In the genomic region with DNA sequence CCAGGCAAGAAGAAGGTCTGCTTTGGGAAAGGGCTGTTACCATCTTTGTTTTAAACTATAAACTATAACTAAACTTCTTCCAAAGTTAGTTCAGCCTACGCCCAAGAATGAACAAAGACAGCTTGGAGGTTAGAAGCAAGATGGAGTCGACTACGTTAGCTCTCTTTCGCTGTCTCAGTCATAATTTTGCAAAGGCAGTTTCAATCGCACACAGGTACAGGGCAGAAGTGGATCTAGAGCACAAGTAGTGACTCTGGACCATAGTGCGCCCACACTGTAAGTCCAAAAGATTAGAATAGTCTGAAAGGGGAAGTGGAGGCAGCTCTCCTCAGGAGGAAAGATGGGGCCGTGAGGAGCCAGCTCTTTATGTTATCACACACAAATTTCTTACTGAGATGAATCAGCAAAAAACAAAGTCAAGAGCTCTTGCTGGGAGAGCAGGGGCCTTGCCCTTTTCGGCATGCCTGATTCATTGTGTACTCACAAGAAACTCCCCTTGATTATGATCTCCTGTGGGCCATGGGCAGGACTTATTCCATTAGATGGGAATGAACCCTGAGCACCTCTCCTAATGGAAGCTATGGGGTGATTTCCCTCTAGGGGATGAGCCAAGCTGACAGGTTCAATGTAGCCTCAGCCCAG, we compare ENCODE assay signal across 1 cellular context.
A peak's percentile ranks its signal among the peaks of the same experiment; 100 is the strongest.
TF ChIP-seq lines count a peak whose summit lies in the region.

No MANE protein-coding gene starts in this region.

TF ChIP-seq in K562, 482 proteins besides CTCF, POLR2A, EP300 and RAD21 (continued from another document and continues in another):
- TF ChIP-seq, protein P1, sequence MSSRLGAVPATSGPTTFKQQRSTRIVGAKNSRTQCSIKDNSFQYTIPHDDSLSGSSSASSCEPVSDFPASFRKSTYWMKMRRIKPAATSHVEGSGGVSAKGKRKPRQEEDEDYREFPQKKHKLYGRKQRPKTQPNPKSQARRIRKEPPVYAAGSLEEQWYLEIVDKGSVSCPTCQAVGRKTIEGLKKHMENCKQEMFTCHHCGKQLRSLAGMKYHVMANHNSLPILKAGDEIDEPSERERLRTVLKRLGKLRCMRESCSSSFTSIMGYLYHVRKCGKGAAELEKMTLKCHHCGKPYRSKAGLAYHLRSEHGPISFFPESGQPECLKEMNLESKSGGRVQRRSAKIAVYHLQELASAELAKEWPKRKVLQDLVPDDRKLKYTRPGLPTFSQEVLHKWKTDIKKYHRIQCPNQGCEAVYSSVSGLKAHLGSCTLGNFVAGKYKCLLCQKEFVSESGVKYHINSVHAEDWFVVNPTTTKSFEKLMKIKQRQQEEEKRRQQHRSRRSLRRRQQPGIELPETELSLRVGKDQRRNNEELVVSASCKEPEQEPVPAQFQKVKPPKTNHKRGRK (tag; IDR thresholded peaks at IDR 0.05) = no peak
- TF ChIP-seq HCFC1 (IDR thresholded peaks at IDR 0.05; ENCODE audit: low read depth, low read length) (no peak), TBL1XR1 (IDR thresholded peaks at IDR 0.05; ENCODE audit: low read length in 2 of 2) (no peak), ZNF764 (CRISPR knock-in tag; IDR thresholded peaks at IDR 0.05; ENCODE audit: low read depth) (no peak), ADNP (tag; IDR thresholded peaks at IDR 0.05) (no peak), CHD2 (IDR thresholded peaks at IDR 0.05; ENCODE audit: low read depth, low read length) (no peak), DACH1 (IDR thresholded peaks at IDR 0.05; ENCODE audit: partially characterized antibody) (no peak), TCF7L2 (IDR thresholded peaks at IDR 0.05; ENCODE audit: low read depth, low read length) (no peak), SRSF3 (IDR thresholded peaks at IDR 0.05; ENCODE audit: insufficient read depth, low read length) (no peak), SMARCB1 (IDR thresholded peaks at IDR 0.05; ENCODE audit: insufficient read length, low read depth) (no peak), ZNF76 (CRISPR knock-in tag; IDR thresholded peaks at IDR 0.05; ENCODE audit: borderline replicate concordance) (peak; percentile 91), KAT7 (CRISPR knock-in tag; IDR thresholded peaks at IDR 0.05; ENCODE audit: borderline replicate concordance) (no peak), CBX8 (IDR thresholded peaks at IDR 0.05; ENCODE audit: borderline replicate concordance, extremely low read depth, low read depth, low read length, poor library complexity, severe bottlenecking) (no peak), ZNF707 (CRISPR knock-in tag; conservative IDR thresholded peaks at IDR 0.05) (no peak), ZNF584 (CRISPR knock-in tag; IDR thresholded peaks at IDR 0.05; ENCODE audit: low read depth) (peak; percentile 77), ESRRB (CRISPR knock-in tag; IDR thresholded peaks at IDR 0.05; ENCODE audit: borderline replicate concordance) (no peak), KLF16 (IDR thresholded peaks at IDR 0.05) (no peak), ZNF3 (CRISPR knock-in tag; IDR thresholded peaks at IDR 0.05) (no peak), FOXJ3 (CRISPR knock-in tag; IDR thresholded peaks at IDR 0.05) (no peak), DNMT1 (IDR thresholded peaks at IDR 0.05) (no peak), FOXP1 (CRISPR knock-in tag; IDR thresholded peaks at IDR 0.05) (no peak), NFIX (CRISPR knock-in tag; IDR thresholded peaks at IDR 0.05; ENCODE audit: low read depth) (no peak), L3MBTL2 (IDR thresholded peaks at IDR 0.05) (no peak), ILK (tag; IDR thresholded peaks at IDR 0.05; ENCODE audit: borderline replicate concordance, low read depth) (peak; percentile 81), ZZZ3 (IDR thresholded peaks at IDR 0.05) (no peak), ZNF347 (CRISPR knock-in tag; IDR thresholded peaks at IDR 0.05; ENCODE audit: low read depth) (no peak), SPI1 (IDR thresholded peaks at IDR 0.05; ENCODE audit: borderline replicate concordance, low read depth, low read length) (peak; percentile 95), ZNF561 (CRISPR knock-in tag; conservative IDR thresholded peaks at IDR 0.05) (no peak), POLR3A (IDR thresholded peaks at IDR 0.05; ENCODE audit: borderline replicate concordance, extremely low read depth, insufficient read depth, insufficient read length) (no peak), ILF3 (IDR thresholded peaks at IDR 0.05; ENCODE audit: borderline replicate concordance) (no peak), ZNF436 (CRISPR knock-in tag; IDR thresholded peaks at IDR 0.05) (no peak), IRF2 (CRISPR knock-in tag; IDR thresholded peaks at IDR 0.05) (no peak), HDAC2 (IDR thresholded peaks at IDR 0.05) (no peak), TBP (optimal IDR thresholded peaks at IDR 0.05; ENCODE audit: low read depth, low read length) (no peak), HNRNPL (IDR thresholded peaks at IDR 0.05; ENCODE audit: low read depth, low read length) (no peak), CREBBP (IDR thresholded peaks at IDR 0.05; ENCODE audit: low read depth, low read length) (no peak), THRAP3 (IDR thresholded peaks at IDR 0.05; ENCODE audit: borderline replicate concordance) (no peak), HOXB6 (CRISPR knock-in tag; IDR thresholded peaks at IDR 0.05; ENCODE audit: borderline replicate concordance) (no peak), CXXC5 (CRISPR knock-in tag; IDR thresholded peaks at IDR 0.05) (peak; percentile 78), NFIC (IDR thresholded peaks at IDR 0.05) (no peak), CBX5 (IDR thresholded peaks at IDR 0.05; ENCODE audit: borderline replicate concordance, low read depth) (no peak), MEIS2 (IDR thresholded peaks at IDR 0.05; ENCODE audit: partially characterized antibody) (no peak), ZNF263 (CRISPR knock-in tag; IDR thresholded peaks at IDR 0.05; ENCODE audit: borderline replicate concordance) (no peak), U2AF2 (optimal IDR thresholded peaks at IDR 0.05; ENCODE audit: low read depth, low read length) (no peak), LARP7 (IDR thresholded peaks at IDR 0.05) (no peak), HDAC1 (IDR thresholded peaks at IDR 0.05) (no peak), RCOR1 (IDR thresholded peaks at IDR 0.05; ENCODE audit: borderline replicate concordance in 1 of 2, low read depth in 2 of 2, low read length in 2 of 2) (no peak; a peak in 1 of 4 replicates), GTF2F1 (IDR thresholded peaks at IDR 0.05; ENCODE audit: low read depth, low read length) (no peak), HDAC8 (tag; IDR thresholded peaks at IDR 0.05) (0 out of 2 replicates have a peak, but pooled peaks have one; percentile 55), RBFOX2 (IDR thresholded peaks at IDR 0.05; ENCODE audit: low read depth, low read length) (no peak), ZBED1 (IDR thresholded peaks at IDR 0.05) (no peak), RBM39 (optimal IDR thresholded peaks at IDR 0.05; ENCODE audit: low read depth, low read length) (no peak), ZBTB17 (CRISPR knock-in tag; IDR thresholded peaks at IDR 0.05) (peak; percentile 90)
- TF ChIP-seq, protein P2, sequence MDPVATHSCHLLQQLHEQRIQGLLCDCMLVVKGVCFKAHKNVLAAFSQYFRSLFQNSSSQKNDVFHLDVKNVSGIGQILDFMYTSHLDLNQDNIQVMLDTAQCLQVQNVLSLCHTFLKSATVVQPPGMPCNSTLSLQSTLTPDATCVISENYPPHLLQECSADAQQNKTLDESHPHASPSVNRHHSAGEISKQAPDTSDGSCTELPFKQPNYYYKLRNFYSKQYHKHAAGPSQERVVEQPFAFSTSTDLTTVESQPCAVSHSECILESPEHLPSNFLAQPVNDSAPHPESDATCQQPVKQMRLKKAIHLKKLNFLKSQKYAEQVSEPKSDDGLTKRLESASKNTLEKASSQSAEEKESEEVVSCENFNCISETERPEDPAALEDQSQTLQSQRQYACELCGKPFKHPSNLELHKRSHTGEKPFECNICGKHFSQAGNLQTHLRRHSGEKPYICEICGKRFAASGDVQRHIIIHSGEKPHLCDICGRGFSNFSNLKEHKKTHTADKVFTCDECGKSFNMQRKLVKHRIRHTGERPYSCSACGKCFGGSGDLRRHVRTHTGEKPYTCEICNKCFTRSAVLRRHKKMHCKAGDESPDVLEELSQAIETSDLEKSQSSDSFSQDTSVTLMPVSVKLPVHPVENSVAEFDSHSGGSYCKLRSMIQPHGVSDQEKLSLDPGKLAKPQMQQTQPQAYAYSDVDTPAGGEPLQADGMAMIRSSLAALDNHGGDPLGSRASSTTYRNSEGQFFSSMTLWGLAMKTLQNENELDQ (CRISPR knock-in tag; IDR thresholded peaks at IDR 0.05; ENCODE audit: borderline replicate concordance) = no peak
- TF ChIP-seq, protein P3, sequence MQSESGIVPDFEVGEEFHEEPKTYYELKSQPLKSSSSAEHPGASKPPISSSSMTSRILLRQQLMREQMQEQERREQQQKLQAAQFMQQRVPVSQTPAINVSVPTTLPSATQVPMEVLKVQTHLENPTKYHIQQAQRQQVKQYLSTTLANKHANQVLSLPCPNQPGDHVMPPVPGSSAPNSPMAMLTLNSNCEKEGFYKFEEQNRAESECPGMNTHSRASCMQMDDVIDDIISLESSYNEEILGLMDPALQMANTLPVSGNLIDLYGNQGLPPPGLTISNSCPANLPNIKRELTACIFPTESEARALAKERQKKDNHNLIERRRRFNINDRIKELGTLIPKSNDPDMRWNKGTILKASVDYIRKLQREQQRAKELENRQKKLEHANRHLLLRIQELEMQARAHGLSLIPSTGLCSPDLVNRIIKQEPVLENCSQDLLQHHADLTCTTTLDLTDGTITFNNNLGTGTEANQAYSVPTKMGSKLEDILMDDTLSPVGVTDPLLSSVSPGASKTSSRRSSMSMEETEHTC (IDR thresholded peaks at IDR 0.05) = no peak
- TF ChIP-seq, protein P4, sequence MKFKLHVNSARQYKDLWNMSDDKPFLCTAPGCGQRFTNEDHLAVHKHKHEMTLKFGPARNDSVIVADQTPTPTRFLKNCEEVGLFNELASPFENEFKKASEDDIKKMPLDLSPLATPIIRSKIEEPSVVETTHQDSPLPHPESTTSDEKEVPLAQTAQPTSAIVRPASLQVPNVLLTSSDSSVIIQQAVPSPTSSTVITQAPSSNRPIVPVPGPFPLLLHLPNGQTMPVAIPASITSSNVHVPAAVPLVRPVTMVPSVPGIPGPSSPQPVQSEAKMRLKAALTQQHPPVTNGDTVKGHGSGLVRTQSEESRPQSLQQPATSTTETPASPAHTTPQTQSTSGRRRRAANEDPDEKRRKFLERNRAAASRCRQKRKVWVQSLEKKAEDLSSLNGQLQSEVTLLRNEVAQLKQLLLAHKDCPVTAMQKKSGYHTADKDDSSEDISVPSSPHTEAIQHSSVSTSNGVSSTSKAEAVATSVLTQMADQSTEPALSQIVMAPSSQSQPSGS (CRISPR knock-in tag; IDR thresholded peaks at IDR 0.05) = no peak
- TF ChIP-seq, protein P5, sequence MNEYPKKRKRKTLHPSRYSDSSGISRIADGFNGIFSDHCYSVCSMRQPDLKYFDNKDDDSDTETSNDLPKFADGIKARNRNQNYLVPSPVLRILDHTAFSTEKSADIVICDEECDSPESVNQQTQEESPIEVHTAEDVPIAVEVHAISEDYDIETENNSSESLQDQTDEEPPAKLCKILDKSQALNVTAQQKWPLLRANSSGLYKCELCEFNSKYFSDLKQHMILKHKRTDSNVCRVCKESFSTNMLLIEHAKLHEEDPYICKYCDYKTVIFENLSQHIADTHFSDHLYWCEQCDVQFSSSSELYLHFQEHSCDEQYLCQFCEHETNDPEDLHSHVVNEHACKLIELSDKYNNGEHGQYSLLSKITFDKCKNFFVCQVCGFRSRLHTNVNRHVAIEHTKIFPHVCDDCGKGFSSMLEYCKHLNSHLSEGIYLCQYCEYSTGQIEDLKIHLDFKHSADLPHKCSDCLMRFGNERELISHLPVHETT (CRISPR knock-in tag; conservative IDR thresholded peaks at IDR 0.05 in 1 of 2, IDR thresholded peaks at IDR 0.05 in 1 of 2) = peak in 1 of 2 experiments; percentile 91; a peak in 2 of 4 replicates
- TF ChIP-seq, protein P6, sequence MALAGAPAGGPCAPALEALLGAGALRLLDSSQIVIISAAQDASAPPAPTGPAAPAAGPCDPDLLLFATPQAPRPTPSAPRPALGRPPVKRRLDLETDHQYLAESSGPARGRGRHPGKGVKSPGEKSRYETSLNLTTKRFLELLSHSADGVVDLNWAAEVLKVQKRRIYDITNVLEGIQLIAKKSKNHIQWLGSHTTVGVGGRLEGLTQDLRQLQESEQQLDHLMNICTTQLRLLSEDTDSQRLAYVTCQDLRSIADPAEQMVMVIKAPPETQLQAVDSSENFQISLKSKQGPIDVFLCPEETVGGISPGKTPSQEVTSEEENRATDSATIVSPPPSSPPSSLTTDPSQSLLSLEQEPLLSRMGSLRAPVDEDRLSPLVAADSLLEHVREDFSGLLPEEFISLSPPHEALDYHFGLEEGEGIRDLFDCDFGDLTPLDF (CRISPR knock-in tag; IDR thresholded peaks at IDR 0.05) = no peak
- TF ChIP-seq, protein P7, sequence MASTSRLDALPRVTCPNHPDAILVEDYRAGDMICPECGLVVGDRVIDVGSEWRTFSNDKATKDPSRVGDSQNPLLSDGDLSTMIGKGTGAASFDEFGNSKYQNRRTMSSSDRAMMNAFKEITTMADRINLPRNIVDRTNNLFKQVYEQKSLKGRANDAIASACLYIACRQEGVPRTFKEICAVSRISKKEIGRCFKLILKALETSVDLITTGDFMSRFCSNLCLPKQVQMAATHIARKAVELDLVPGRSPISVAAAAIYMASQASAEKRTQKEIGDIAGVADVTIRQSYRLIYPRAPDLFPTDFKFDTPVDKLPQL (IDR thresholded peaks at IDR 0.05; ENCODE audit: extremely low read depth, insufficient read length) = no peak
- TF ChIP-seq, protein P8, sequence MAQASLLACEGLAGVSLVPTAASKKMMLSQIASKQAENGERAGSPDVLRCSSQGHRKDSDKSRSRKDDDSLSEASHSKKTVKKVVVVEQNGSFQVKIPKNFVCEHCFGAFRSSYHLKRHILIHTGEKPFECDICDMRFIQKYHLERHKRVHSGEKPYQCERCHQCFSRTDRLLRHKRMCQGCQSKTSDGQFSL (CRISPR knock-in tag; IDR thresholded peaks at IDR 0.05) = no peak
- TF ChIP-seq, protein P8 (tag; IDR thresholded peaks at IDR 0.05) = peak in 1 of 2 experiments; percentile 90; a peak in 1 of 4 replicates
- TF ChIP-seq, protein P9, sequence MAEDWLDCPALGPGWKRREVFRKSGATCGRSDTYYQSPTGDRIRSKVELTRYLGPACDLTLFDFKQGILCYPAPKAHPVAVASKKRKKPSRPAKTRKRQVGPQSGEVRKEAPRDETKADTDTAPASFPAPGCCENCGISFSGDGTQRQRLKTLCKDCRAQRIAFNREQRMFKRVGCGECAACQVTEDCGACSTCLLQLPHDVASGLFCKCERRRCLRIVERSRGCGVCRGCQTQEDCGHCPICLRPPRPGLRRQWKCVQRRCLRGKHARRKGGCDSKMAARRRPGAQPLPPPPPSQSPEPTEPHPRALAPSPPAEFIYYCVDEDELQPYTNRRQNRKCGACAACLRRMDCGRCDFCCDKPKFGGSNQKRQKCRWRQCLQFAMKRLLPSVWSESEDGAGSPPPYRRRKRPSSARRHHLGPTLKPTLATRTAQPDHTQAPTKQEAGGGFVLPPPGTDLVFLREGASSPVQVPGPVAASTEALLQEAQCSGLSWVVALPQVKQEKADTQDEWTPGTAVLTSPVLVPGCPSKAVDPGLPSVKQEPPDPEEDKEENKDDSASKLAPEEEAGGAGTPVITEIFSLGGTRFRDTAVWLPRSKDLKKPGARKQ (CRISPR knock-in tag; IDR thresholded peaks at IDR 0.05) = 0 out of 2 replicates have a peak, but pooled peaks have one; percentile 27
- TF ChIP-seq, protein P10, sequence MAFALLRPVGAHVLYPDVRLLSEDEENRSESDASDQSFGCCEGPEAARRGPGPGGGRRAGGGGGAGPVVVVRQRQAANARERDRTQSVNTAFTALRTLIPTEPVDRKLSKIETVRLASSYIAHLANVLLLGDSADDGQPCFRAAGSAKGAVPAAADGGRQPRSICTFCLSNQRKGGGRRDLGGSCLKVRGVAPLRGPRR (CRISPR knock-in tag; IDR thresholded peaks at IDR 0.05) = peak; percentile 89
